In genomic region chr2:39000552-39000951, GRCh38 we compare ENCODE assay signal across 25 cellular contexts.
DNase-seq lines count a peak whose midpoint lies in the region; ATAC-seq, FAIRE-seq and TF ChIP-seq lines count a peak whose summit lies in the region.
"Had no signal": no experiment of that assay in that cellular context is flagged by ENCODE, and none has a peak within 500 bp of the region (broad histone marks: within the 10 kb centered on the region; RNA-seq: fewer than 3 reads in every experiment).

No MANE protein-coding gene starts in this region.

- H3K4me1 Mint-ChIP-seq in chondrocyte (ENCODE audit: low read depth) (peaks cover 17% of the 10 kb centered on the region), neural crest cell (peaks cover 30% of the 10 kb centered on the region)

- H3K36me3 Mint-ChIP-seq in chondrocyte (ENCODE audit: low read depth) (peaks cover 16% of the 10 kb centered on the region), neural crest cell (ENCODE audit: low read depth) (peaks cover 8% of the 10 kb centered on the region)

- no peak overlapping the region for H3K4me3 ChIP-seq in cardiac muscle cell
- H3K4me3 ChIP-seq: BLaER1 treated with 17β-estradiol and CSF1 and Interleukin-3, amounts not matched to agents 10 nM and 100 nM; HAP-1; MG63 had no signal

- H3K36me3 ChIP-seq in cardiac muscle cell = peaks cover 37% of the 10 kb centered on the region
- H3K36me3 ChIP-seq: HAP-1 had no signal

- ATAC-seq in Right ventricle myocardium inferior = no peak
- ATAC-seq: PC-3 had no signal

- H3K27ac Mint-ChIP-seq in chondrocyte (ENCODE audit: unreplicated experiment) (peak overlapping the region; percentile 27), neural crest cell (ENCODE audit: unreplicated experiment) (no peak overlapping the region)
- H3K27ac Mint-ChIP-seq: HFFc6 had no signal

- H3K9me3 ChIP-seq in cardiac muscle cell (ENCODE audit: low read depth) = no peaks in the 10 kb centered on the region
- H3K9me3 ChIP-seq: BLaER1 treated with 17β-estradiol and CSF1 and Interleukin-3, amounts not matched to agents 10 nM and 100 nM; HAP-1; MG63 had no signal

- in situ Hi-C loops in SK-MEL-5 (cut with HindIII; ENCODE audit: low pct_unique_long_range_greater_than_20kb, low sequenced_read_pairs) = no loop called here

- peak overlapping the region; percentile 84 for H3K27ac ChIP-seq in cardiac muscle cell
- H3K27ac ChIP-seq: BLaER1 treated with 17β-estradiol and CSF1 and Interleukin-3, amounts not matched to agents 10 nM and 100 nM had no signal

- TF ChIP-seq POLR2A in GM12892 (IDR thresholded peaks at IDR 0.05; ENCODE audit: low read depth, low read length) = no peak

- intact Hi-C loops in Right ventricle myocardium inferior (cut with DNase I) = no loop called here

- H3K4me1 ChIP-seq in cardiac muscle cell (ENCODE audit: low read depth) = peaks cover 10% of the 10 kb centered on the region
- H3K4me1 ChIP-seq: HAP-1 had no signal

- TF ChIP-seq CTCF in cardiac muscle cell (IDR thresholded peaks at IDR 0.05; ENCODE audit: low read depth, low read length) = no peak
- no peak for TF ChIP-seq CTCF in chondrocyte (IDR thresholded peaks at IDR 0.05)
- no peak for TF ChIP-seq CTCF in neural crest cell (conservative IDR thresholded peaks at IDR 0.05)

- no peak for FAIRE-seq in GM12892 (lab: Jason Lieb, UNC)
- FAIRE-seq: A204.1, GM18507 had no signal

- H3K4me3 Mint-ChIP-seq in chondrocyte (ENCODE audit: unreplicated experiment) (no peak overlapping the region), neural crest cell (peak overlapping the region; percentile 7)
- H3K4me3 Mint-ChIP-seq: CD4-positive, alpha-beta memory T cell; HFFc6 had no signal

- DNase-seq in cardiac muscle cell (ENCODE audit: low read depth in 1 of 2, low spot score in 1 of 2) = peak; percentile 7 to 27
- DNase-seq in Right ventricle myocardium inferior (ENCODE audit: missing footprints) = no peak
- peak; percentile 100 for DNase-seq in SK-MEL-5 (ENCODE audit: low read depth, low spot score)
- DNase-seq in chondrocyte (ENCODE audit: low spot score) = no peak
- DNase-seq in neural crest cell (ENCODE audit: low read depth, low spot score) = no peak
- DNase-seq in GM12892 (ENCODE audit: insufficient read length) = no peak
- DNase-seq in dermis blood vessel endothelial cell = no peak
- DNase-seq in COLO668 (lab: John Stamatoyannopoulos, UW; ENCODE audit: unreplicated experiment) = no peak
- DNase-seq: CD4-positive, alpha-beta memory T cell; DMS79 treated with DMSO at 0.1 percent for 48 hours; GOT3; HFFc6; IMR-90; KG1; MG63; NCI-H2029; NCI-H446; NCI-H524 treated with DMSO at 0.1 percent for 48 hours; NCI-H774; PC-3; SHP77 had no signal

- H3K27me3 Mint-ChIP-seq in chondrocyte (ENCODE audit: low read depth) = no peaks in the 10 kb centered on the region
- H3K27me3 Mint-ChIP-seq in neural crest cell (ENCODE audit: low read depth) = no peaks in the 10 kb centered on the region
- H3K27me3 Mint-ChIP-seq: CD4-positive, alpha-beta memory T cell had no signal

- no peaks in the 10 kb centered on the region for H3K27me3 ChIP-seq in cardiac muscle cell
- H3K27me3 ChIP-seq: BLaER1 treated with 17β-estradiol and CSF1 and Interleukin-3, amounts not matched to agents 10 nM and 100 nM; MG63 had no signal

- H3K9me3 Mint-ChIP-seq in chondrocyte (ENCODE audit: low read depth) (no peaks in the 10 kb centered on the region), neural crest cell (no peaks in the 10 kb centered on the region)
- H3K9me3 Mint-ChIP-seq: CD4-positive, alpha-beta memory T cell; HFFc6 had no signal

Comparison
In these comparisons a context has a peak if more than half of its experiments do, and no peak if none do; other contexts are left out.
1. DNase-seq: peak in cardiac muscle cell (2 of 2) and SK-MEL-5 (single experiment); none in Right ventricle myocardium inferior (single experiment), chondrocyte (single experiment), neural crest cell (single experiment), GM12892 (single experiment), dermis blood vessel endothelial cell (single experiment) and COLO668 (single experiment).